Comparison of ENCODE assay signal across 9 cellular contexts in the genomic region with DNA sequence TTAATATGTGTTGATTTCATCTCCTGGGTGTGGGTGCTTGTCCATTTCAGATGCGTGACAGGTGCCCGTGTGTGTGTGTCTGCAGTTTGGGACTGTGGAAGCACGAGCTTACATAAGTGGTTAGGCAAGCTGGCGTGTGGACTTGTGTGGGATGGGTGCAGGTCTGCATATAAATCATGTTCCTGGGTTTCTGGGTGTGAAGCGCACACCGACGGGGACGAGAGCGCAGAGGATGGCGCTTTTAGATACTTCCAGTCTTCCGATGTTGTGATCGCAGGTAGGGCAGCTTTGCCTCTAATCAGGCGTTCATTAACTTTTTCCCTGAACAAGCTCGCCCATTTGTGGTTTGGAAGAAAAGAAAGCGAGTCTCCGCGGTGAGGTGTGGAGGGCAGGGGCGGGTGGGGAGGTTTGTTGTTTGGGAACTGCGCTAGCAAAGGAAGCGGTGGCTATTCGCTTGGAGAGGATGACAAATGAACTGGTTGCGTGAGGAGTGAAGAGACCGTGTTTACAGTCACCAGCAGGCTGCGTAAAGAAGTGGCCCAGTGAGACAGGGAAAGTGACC. TPM values are rescaled to one million over a fixed set of nuclear protein-coding genes. Genes with fewer than 3 reads are reported as not detected.
A peak's percentile ranks its signal among the peaks of the same experiment; 100 is the strongest.
DNase-seq lines count a peak whose midpoint lies in the region; ATAC-seq and TF ChIP-seq lines count a peak whose summit lies in the region.
"Had no signal": no experiment of that assay in that cellular context is flagged by ENCODE, and none has a peak within 500 bp of the region (broad histone marks: within the 10 kb centered on the region; RNA-seq: fewer than 3 reads in every experiment).

No MANE protein-coding gene starts in this region.

- 3 to 6% (median 4%) methylated on average over 24 of the region's 24 CpGs for WGBS in stomach, 5 donors

- TF ChIP-seq CTCF in stomach (IDR thresholded peaks at IDR 0.05), result no peak

- CTCF ChIA-PET in activated CD8-positive, alpha-beta T cell treated with anti-CD3 and anti-CD28 coated beads, Interleukin-2, amount 10 ng/mL, durations not matched to agents 7 days and 5 days (lab: Charles Lee), result interaction anchor here (1.4 kb wide), 1 partner anchor 28 kb away, joined by 3 read pairs; no protein-coding TSS in a partner anchor

- peak overlapping the region; percentile 25 for H3K9ac ChIP-seq in iPS-18a (ENCODE audit: low read length)

- H3K4me1 Mint-ChIP-seq in T-helper 1 cell treated with Interleukin-12 subunit alpha and Interleukin-12 subunit beta and Interleukin-4 antibody, amounts not matched to agents 30 μg/mL and 1 μg/mL, for 36 hours (ENCODE audit: low read depth), result peaks cover 5% of the 10 kb centered on the region
- H3K4me1 Mint-ChIP-seq in activated CD8-positive, alpha-beta T cell treated with anti-CD3 and anti-CD28 coated beads, Interleukin-2, amount 10 ng/mL, durations not matched to agents 7 days and 5 days (ENCODE audit: low read depth), result peaks cover 15% of the 10 kb centered on the region

- H3K36me3 ChIP-seq in iPS-18a (ENCODE audit: control insufficient read depth, low read depth, low read length) (no peaks in the 10 kb centered on the region), stomach (no peaks in the 10 kb centered on the region)

- H3K36me3 Mint-ChIP-seq in T-helper 1 cell treated with Interleukin-12 subunit alpha and Interleukin-12 subunit beta and Interleukin-4 antibody, amounts not matched to agents 30 μg/mL and 1 μg/mL, for 36 hours (ENCODE audit: low read depth), result no peaks in the 10 kb centered on the region
- no peaks in the 10 kb centered on the region for H3K36me3 Mint-ChIP-seq in activated CD8-positive, alpha-beta T cell treated with anti-CD3 and anti-CD28 coated beads, Interleukin-2, amount 10 ng/mL, durations not matched to agents 7 days and 5 days (ENCODE audit: low read depth)

- H3K27ac ChIP-seq in iPS-18a (ENCODE audit: low read length), result no peak overlapping the region
- H3K27ac ChIP-seq in stomach, result no peak overlapping the region

- H3K9me3 ChIP-seq in iPS-18a (ENCODE audit: control insufficient read depth, low read depth, low read length) (no peaks in the 10 kb centered on the region), stomach (no peaks in the 10 kb centered on the region)

- H3K4me1 ChIP-seq in iPS-18a (ENCODE audit: control insufficient read depth, low read depth, low read length) (peaks cover 3% of the 10 kb centered on the region), stomach (peaks cover 8 to 21% (median 17%) of the 10 kb centered on the region in 4 donors)

- ATAC-seq in activated CD8-positive, alpha-beta T cell treated with anti-CD3 and anti-CD28 coated beads, Interleukin-2, amount 10 ng/mL, durations not matched to agents 7 days and 5 days, result no peak

- peaks cover 48% of the 10 kb centered on the region for H3K27me3 Mint-ChIP-seq in T-helper 1 cell treated with Interleukin-12 subunit alpha and Interleukin-12 subunit beta and Interleukin-4 antibody, amounts not matched to agents 30 μg/mL and 1 μg/mL, for 36 hours (ENCODE audit: low read depth)
- peaks cover 47% of the 10 kb centered on the region for H3K27me3 Mint-ChIP-seq in activated CD8-positive, alpha-beta T cell treated with anti-CD3 and anti-CD28 coated beads, Interleukin-2, amount 10 ng/mL, durations not matched to agents 7 days and 5 days (ENCODE audit: low read depth)

- POLR2A ChIA-PET in activated CD8-positive, alpha-beta T cell treated with anti-CD3 and anti-CD28 coated beads, Interleukin-2, amount 10 ng/mL, durations not matched to agents 7 days and 5 days (lab: Charles Lee), result no interaction called here

- DNase-seq in T-helper 1 cell, result no peak
- DNase-seq in activated CD8-positive, alpha-beta T cell treated with anti-CD3 and anti-CD28 coated beads, Interleukin-2, amount 10 ng/mL, durations not matched to agents 7 days and 5 days, result no peak
- no peak for DNase-seq in stomach
- DNase-seq in COLO829 (ENCODE audit: low spot score), result no peak
- DNase-seq in effector CD4-positive, alpha-beta T cell, result no peak
- no peak for DNase-seq in cerebellar nuclear complex (lab: John Stamatoyannopoulos, UW)
- DNase-seq: AML-193 had no signal

- H3K9me3 Mint-ChIP-seq in T-helper 1 cell treated with Interleukin-12 subunit alpha and Interleukin-12 subunit beta and Interleukin-4 antibody, amounts not matched to agents 30 μg/mL and 1 μg/mL, for 36 hours, result no peaks in the 10 kb centered on the region
- no peaks in the 10 kb centered on the region for H3K9me3 Mint-ChIP-seq in activated CD8-positive, alpha-beta T cell treated with anti-CD3 and anti-CD28 coated beads, Interleukin-2, amount 10 ng/mL, durations not matched to agents 7 days and 5 days (ENCODE audit: insufficient read depth)

- intact Hi-C loops in stomach (cut with DNase I; ENCODE audit: low total_unique reads), result no loop called here

- no peak overlapping the region for H3K27ac Mint-ChIP-seq in T-helper 1 cell treated with Interleukin-12 subunit alpha and Interleukin-12 subunit beta and Interleukin-4 antibody, amounts not matched to agents 30 μg/mL and 1 μg/mL, for 36 hours
- no peak overlapping the region for H3K27ac Mint-ChIP-seq in activated CD8-positive, alpha-beta T cell treated with anti-CD3 and anti-CD28 coated beads, Interleukin-2, amount 10 ng/mL, durations not matched to agents 7 days and 5 days

- peak overlapping the region; percentile 62 for H3K4me3 Mint-ChIP-seq in T-helper 1 cell treated with Interleukin-12 subunit alpha and Interleukin-12 subunit beta and Interleukin-4 antibody, amounts not matched to agents 30 μg/mL and 1 μg/mL, for 36 hours
- H3K4me3 Mint-ChIP-seq in activated CD8-positive, alpha-beta T cell treated with anti-CD3 and anti-CD28 coated beads, Interleukin-2, amount 10 ng/mL, durations not matched to agents 7 days and 5 days, result peak overlapping the region; percentile 44

- peaks cover 54% of the 10 kb centered on the region for H3K27me3 ChIP-seq in iPS-18a (ENCODE audit: control insufficient read depth, insufficient read depth, low read length)
- H3K27me3 ChIP-seq in stomach, result peaks cover 0 to 70% (median 34%) of the 10 kb centered on the region in 3 donors

- no peak for TF ChIP-seq POLR2A in stomach (IDR thresholded peaks at IDR 0.05)

- H3K4me3 ChIP-seq in iPS-18a (ENCODE audit: low read length), result peak overlapping the region; percentile 72
- H3K4me3 ChIP-seq in stomach, result peak overlapping the region; percentile 38 to 52 (median 43)

- no peak for TF ChIP-seq EP300 in stomach (IDR thresholded peaks at IDR 0.05)

RNA-seq across cellular contexts. Expression of gene RGS6, which starts 0.9 kb away (rescaled TPM):
- total RNA-seq in activated CD8-positive, alpha-beta T cell treated with anti-CD3 and anti-CD28 coated beads, Interleukin-2, amount 10 ng/mL, durations not matched to agents 7 days and 5 days, result under 1 TPM; 0.16 to 0.47 TPM
- 10 to 100 TPM in 2 of 5 donors, 1 to 10 TPM in 1, under 1 TPM in 1, not detected in 1; 0.58 to 18.0 (median 7.3) TPM for total RNA-seq in stomach
- under 1 TPM; 0.25 to 0.92 (median 0.73) TPM for polyA plus RNA-seq in stomach
